In genomic region chr16:17340804-17341203, GRCh38 we compare ENCODE assay signal across 16 cellular contexts.
DNase-seq lines count a peak whose midpoint lies in the region; ATAC-seq and TF ChIP-seq lines count a peak whose summit lies in the region.
"Had no signal": no experiment of that assay in that cellular context is flagged by ENCODE, and none has a peak within 500 bp of the region (broad histone marks: within the 10 kb centered on the region; RNA-seq: fewer than 3 reads in every experiment).

No MANE protein-coding gene starts in this region.

- H3K27ac ChIP-seq in BLaER1: peak overlapping the region; percentile 98
- H3K27ac ChIP-seq in CD8-positive, alpha-beta T cell (ENCODE audit: low read depth, low read length): no peak overlapping the region

- no peak for TF ChIP-seq CTCF in CD8-positive, alpha-beta T cell (IDR thresholded peaks at IDR 0.05)
- TF ChIP-seq CTCF in Calu3 (IDR thresholded peaks at IDR 0.05; ENCODE audit: unreplicated experiment): no peak

- no peaks in the 10 kb centered on the region for H3K9me3 ChIP-seq in BLaER1
- H3K9me3 ChIP-seq in CD8-positive, alpha-beta T cell (ENCODE audit: low read length): no peaks in the 10 kb centered on the region

- CTCF ChIA-PET in CD8-positive, alpha-beta T cell (lab: Charles Lee): interaction anchor here (0.8 kb wide), 1 partner anchor 10 kb away, joined by 3 read pairs; no protein-coding TSS in a partner anchor
- CTCF ChIA-PET in Calu3 (lab: Charles Lee): interaction anchor here (0.5 kb wide), 1 partner anchor 136 kb away, joined by 3 read pairs; no protein-coding TSS in a partner anchor

- peaks cover 93% of the 10 kb centered on the region for H3K4me1 ChIP-seq in BLaER1
- peaks cover 58% of the 10 kb centered on the region for H3K4me1 ChIP-seq in CD8-positive, alpha-beta T cell (ENCODE audit: insufficient read depth, low read length)

- H3K4me3 ChIP-seq in BLaER1: no peak overlapping the region
- H3K4me3 ChIP-seq in CD8-positive, alpha-beta T cell (ENCODE audit: low read depth, low read length): no peak overlapping the region
- H3K4me3 ChIP-seq: K562 had no signal

- no peaks in the 10 kb centered on the region for H3K27me3 ChIP-seq in BLaER1
- no peaks in the 10 kb centered on the region for H3K27me3 ChIP-seq in CD8-positive, alpha-beta T cell (ENCODE audit: insufficient read depth, low read length)

- intact Hi-C loops in CD8-positive, alpha-beta T cell (cut with DNase I, micrococcal nuclease): loop anchor here in 1 of 2 experiments (5.0 kb wide), 1 partner anchor 41 kb away; no protein-coding TSS in a partner anchor
- intact Hi-C loops in sciatic nerve (cut with DNase I): no loop called here
- intact Hi-C loops in Calu3 (cut with micrococcal nuclease; ENCODE audit: unreplicated experiment): loop anchor here (1.0 to 2.0 kb wide), 2 partner anchors 8 to 24 kb away; no protein-coding TSS in a partner anchor

- H3K4me2 ChIP-seq in BLaER1: peak overlapping the region; percentile 84

- no peaks in the 10 kb centered on the region for H4K20me1 ChIP-seq in BLaER1

- POLR2A ChIA-PET in CD8-positive, alpha-beta T cell (lab: Charles Lee): interaction anchor here (0.8 to 0.9 kb wide), 2 partner anchors 18 to 24 kb away, joined by 3 read pairs; no protein-coding TSS in a partner anchor

- BruUV-seq in Calu3 (replicated peaks; lab: Mats Ljungman, UMichigan): no TSS peak

- peak overlapping the region; percentile 9; the same call in 1 of the 2 replicates for H3K9ac ChIP-seq in BLaER1

- H3K27me3 Mint-ChIP-seq in CD8-positive, alpha-beta T cell (ENCODE audit: low read depth): no peaks in the 10 kb centered on the region
- H3K27me3 Mint-ChIP-seq in T-helper 2 cell treated with Interferon-gamma antibody and Interleukin-4, amounts not matched to agents 5 μg/mL and 100 μg/mL, for 36 hours (ENCODE audit: low read depth): no peaks in the 10 kb centered on the region
- no peaks in the 10 kb centered on the region for H3K27me3 Mint-ChIP-seq in naive B cell
- no peaks in the 10 kb centered on the region for H3K27me3 Mint-ChIP-seq in Calu3 (ENCODE audit: unreplicated experiment)
- H3K27me3 Mint-ChIP-seq: progenitor cell of endocrine pancreas had no signal

- H3K36me3 ChIP-seq in BLaER1: peaks cover 22% of the 10 kb centered on the region
- no peaks in the 10 kb centered on the region for H3K36me3 ChIP-seq in CD8-positive, alpha-beta T cell (ENCODE audit: insufficient read depth, low read length)

- H3K27ac Mint-ChIP-seq in CD8-positive, alpha-beta T cell: no peak overlapping the region
- H3K27ac Mint-ChIP-seq in T-helper 2 cell treated with Interferon-gamma antibody and Interleukin-4, amounts not matched to agents 5 μg/mL and 100 μg/mL, for 36 hours: peak overlapping the region; percentile 99
- H3K27ac Mint-ChIP-seq in naive B cell (peak overlapping the region in 4 of 6 donors; percentile 26 to 100 (median 98)), Calu3 (ENCODE audit: unreplicated experiment) (no peak overlapping the region)
- H3K27ac Mint-ChIP-seq: mesothelial cell of epicardium, progenitor cell of endocrine pancreas had no signal

- H3K9me3 Mint-ChIP-seq in CD8-positive, alpha-beta T cell: no peaks in the 10 kb centered on the region
- no peaks in the 10 kb centered on the region for H3K9me3 Mint-ChIP-seq in T-helper 2 cell treated with Interferon-gamma antibody and Interleukin-4, amounts not matched to agents 5 μg/mL and 100 μg/mL, for 36 hours
- H3K9me3 Mint-ChIP-seq in naive B cell (peaks cover 0 to 2% (median 0%) of the 10 kb centered on the region in 7 donors), Calu3 (ENCODE audit: low read depth, unreplicated experiment) (no peaks in the 10 kb centered on the region)
- H3K9me3 Mint-ChIP-seq: mesothelial cell of epicardium had no signal

- H3K36me3 Mint-ChIP-seq in CD8-positive, alpha-beta T cell: no peaks in the 10 kb centered on the region
- H3K36me3 Mint-ChIP-seq in T-helper 2 cell treated with Interferon-gamma antibody and Interleukin-4, amounts not matched to agents 5 μg/mL and 100 μg/mL, for 36 hours (ENCODE audit: low read depth): peaks cover 37% of the 10 kb centered on the region
- H3K36me3 Mint-ChIP-seq in naive B cell (peaks cover 0 to 5% of the 10 kb centered on the region in 2 donors), Calu3 (ENCODE audit: insufficient read depth, unreplicated experiment) (peaks cover 6% of the 10 kb centered on the region)
- H3K36me3 Mint-ChIP-seq: mesothelial cell of epicardium had no signal

- no peak for DNase-seq in CD8-positive, alpha-beta T cell
- no peak for DNase-seq in T-helper 2 cell treated with Interferon-gamma antibody and Interleukin-4, amounts not matched to agents 5 μg/mL and 100 μg/mL, for 36 hours (ENCODE audit: low spot score)
- DNase-seq in naive B cell (no peak), sciatic nerve (ENCODE audit: low spot score) (no peak), Calu3 (no peak), amygdala (lab: John Stamatoyannopoulos, UW) (no peak)
- DNase-seq: C1 segment of cervical spinal cord, NCI-H1694, NCI-H446 treated with DMSO at 0.1 percent for 48 hours, RPMI8226, T-helper 9 cell had no signal

- peak overlapping the region; percentile 7 for H3K4me3 Mint-ChIP-seq in CD8-positive, alpha-beta T cell
- peak overlapping the region; percentile 83 for H3K4me3 Mint-ChIP-seq in T-helper 2 cell treated with Interferon-gamma antibody and Interleukin-4, amounts not matched to agents 5 μg/mL and 100 μg/mL, for 36 hours
- H3K4me3 Mint-ChIP-seq in naive B cell (peak overlapping the region in 5 of 8 donors; percentile 3 to 90 (median 56)), Calu3 (ENCODE audit: low read depth, unreplicated experiment) (no peak overlapping the region)
- H3K4me3 Mint-ChIP-seq: mesothelial cell of epicardium had no signal

- no peak for ATAC-seq in CD8-positive, alpha-beta T cell
- no peak for ATAC-seq in naive B cell (ENCODE audit: low read depth in 2 of 2)
- no peak for ATAC-seq in sciatic nerve
- ATAC-seq in HG03135 (IDR thresholded peaks at IDR 0.05; ENCODE audit: unreplicated experiment): no peak
- ATAC-seq: K562 had no signal

- peaks cover 67% of the 10 kb centered on the region for H3K4me1 Mint-ChIP-seq in CD8-positive, alpha-beta T cell (ENCODE audit: low read depth)
- H3K4me1 Mint-ChIP-seq in T-helper 2 cell treated with Interferon-gamma antibody and Interleukin-4, amounts not matched to agents 5 μg/mL and 100 μg/mL, for 36 hours (ENCODE audit: low read depth): peaks cover 65% of the 10 kb centered on the region
- H3K4me1 Mint-ChIP-seq in naive B cell (peaks cover 53 to 80% (median 76%) of the 10 kb centered on the region in 3 donors), Calu3 (ENCODE audit: low read depth, unreplicated experiment) (no peaks in the 10 kb centered on the region)
- H3K4me1 Mint-ChIP-seq: mesothelial cell of epicardium had no signal

Comparison
In these comparisons a context has a peak if more than half of its experiments do, and no peak if none do; other contexts are left out.
1. H3K27ac Mint-ChIP-seq: peak in T-helper 2 cell treated with Interferon-gamma antibody and Interleukin-4, amounts not matched to agents 5 μg/mL and 100 μg/mL, for 36 hours (single experiment) and naive B cell (4 of 6); none in CD8-positive, alpha-beta T cell (single experiment) and Calu3 (single experiment).